Comparison of ENCODE assay signal across 10 cellular contexts in genomic region chr2:144358531-144358930, GRCh38.
A peak's percentile ranks its signal among the peaks of the same experiment; 100 is the strongest.
DNase-seq lines count a peak whose midpoint lies in the region; ATAC-seq, FAIRE-seq and TF ChIP-seq lines count a peak whose summit lies in the region.
"Had no signal": no experiment of that assay in that cellular context is flagged by ENCODE, and none has a peak within 500 bp of the region (broad histone marks: within the 10 kb centered on the region; RNA-seq: fewer than 3 reads in every experiment).

No MANE protein-coding gene starts in this region.

- H3K4me3 ChIP-seq in SK-N-MC (no peak overlapping the region), psoas muscle (no peak overlapping the region), mucosa of descending colon (no peak overlapping the region)

- no peaks in the 10 kb centered on the region for H3K9me3 ChIP-seq in SK-N-MC (ENCODE audit: low read depth, low read length)
- H3K9me3 ChIP-seq in psoas muscle = no peaks in the 10 kb centered on the region
- no peaks in the 10 kb centered on the region for H3K9me3 ChIP-seq in mucosa of descending colon

- H3K36me3 ChIP-seq in SK-N-MC (ENCODE audit: insufficient read depth, low read length) (no peaks in the 10 kb centered on the region), psoas muscle (ENCODE audit: insufficient read depth in 1 of 2, low read depth in 1 of 2) (no peaks in the 10 kb centered on the region), mucosa of descending colon (ENCODE audit: low read depth) (no peaks in the 10 kb centered on the region)

- FAIRE-seq in RCC 7860 (lab: Jason Lieb, UNC) = no peak
- FAIRE-seq: colon had no signal

- H3K9ac ChIP-seq in SK-N-MC (ENCODE audit: insufficient read length) = peak overlapping the region; percentile 31

- TF ChIP-seq CTCF in psoas muscle (IDR thresholded peaks at IDR 0.05) (no peak), mucosa of descending colon (IDR thresholded peaks at IDR 0.05) (no peak)

- intact Hi-C loops in psoas muscle (cut with DNase I) = no loop called here
- intact Hi-C loops in mucosa of descending colon (cut with DNase I, micrococcal nuclease) = no loop called here
- intact Hi-C loops in left colon (cut with DNase I, micrococcal nuclease) = no loop called here

- no peaks in the 10 kb centered on the region for H3K27me3 ChIP-seq in psoas muscle (ENCODE audit: insufficient read depth in 3 of 3, low read length in 2 of 3)

- H3K4me1 ChIP-seq in psoas muscle (no peaks in the 10 kb centered on the region), mucosa of descending colon (ENCODE audit: low read depth) (no peaks in the 10 kb centered on the region)

- peak; percentile 5 for ATAC-seq in GM19023 (IDR thresholded peaks at IDR 0.05; ENCODE audit: unreplicated experiment)
- peak; percentile 3 for ATAC-seq in HG02610 (IDR thresholded peaks at IDR 0.05; ENCODE audit: unreplicated experiment)
- ATAC-seq in psoas muscle = no peak
- no peak for ATAC-seq in mucosa of descending colon
- no peak for ATAC-seq in left colon

- WGBS in psoas muscle, 3 donors = 46 to 68% (median 51%) methylated on average over 1 of the region's 1 CpG

- peak overlapping the region; percentile 88 for H3K27ac ChIP-seq in SK-N-MC
- peak overlapping the region; percentile 2 for H3K27ac ChIP-seq in psoas muscle

- DNase-seq in SK-N-MC (ENCODE audit: low read depth, low spot score) (no peak), psoas muscle (no peak), mucosa of descending colon (no peak), RCC 7860 (ENCODE audit: low spot score) (no peak), left colon (no peak)
- DNase-seq in stimulated activated naive CD4-positive, alpha-beta T cell (lab: John Stamatoyannopoulos, UW) = no peak
- DNase-seq: H7 had no signal

Comparison
In these comparisons a context has a peak if more than half of its experiments do, and no peak if none do; other contexts are left out.
1. ATAC-seq: peak in GM19023 (single experiment) and HG02610 (single experiment); none in psoas muscle (0 of 4), mucosa of descending colon (single experiment) and left colon (single experiment).